ENCODE assay signal across 8 cellular contexts in the genomic region with DNA sequence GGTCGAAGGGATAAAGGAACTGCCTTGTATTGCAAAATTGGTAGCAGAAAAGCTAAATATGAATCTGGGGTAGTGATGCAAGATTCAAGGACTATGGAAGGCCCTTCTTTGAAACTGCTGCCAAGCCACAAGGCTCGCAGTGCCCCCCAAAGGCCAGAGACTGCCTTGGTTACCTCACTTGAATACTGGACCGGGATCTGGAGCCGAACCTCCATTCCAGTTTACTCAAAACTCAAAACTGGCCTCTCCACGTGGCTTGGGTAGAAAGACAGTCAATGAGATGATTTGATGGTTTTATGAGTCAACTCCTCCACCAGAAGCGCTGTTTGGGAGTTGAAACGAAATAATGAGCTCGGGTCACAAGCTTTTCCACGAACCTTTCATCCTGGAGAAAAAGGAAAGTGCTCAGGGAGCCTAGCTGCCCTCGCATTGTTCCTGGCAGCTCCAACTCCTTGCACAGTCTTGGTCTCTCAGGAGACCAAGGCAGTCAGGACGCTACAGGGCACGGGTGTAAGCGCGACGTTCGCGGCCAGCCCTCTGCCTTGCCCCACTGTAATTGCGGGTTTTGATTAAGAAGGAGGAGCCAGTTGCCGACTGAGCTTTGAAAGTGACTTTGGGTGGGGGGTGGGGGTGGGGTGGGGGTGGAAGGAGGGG. TPM values are rescaled to one million over a fixed set of nuclear protein-coding genes. Genes with fewer than 3 reads are reported as not detected.
DNase-seq lines count a peak whose midpoint lies in the region; ATAC-seq, FAIRE-seq and TF ChIP-seq lines count a peak whose summit lies in the region.

No MANE protein-coding gene starts in this region.

- intact Hi-C loops in kidney (cut with DNase I): no loop called here

- H3K4me1 ChIP-seq in kidney (ENCODE audit: control insufficient read depth in 1 of 2, insufficient read depth in 1 of 2, low read depth in 1 of 2, low read length in 2 of 2): peaks cover 0 to 5% of the 10 kb centered on the region in 2 donors

- peaks cover 40% of the 10 kb centered on the region for H3K27me3 Mint-ChIP-seq in brain

- peaks cover 52% of the 10 kb centered on the region for H3K4me1 Mint-ChIP-seq in brain

- H3K27ac Mint-ChIP-seq in brain: peak overlapping the region; percentile 17 to 97 (median 89)

- H3K4me3 ChIP-seq in kidney (ENCODE audit: low read length in 2 of 2): peak overlapping the region; percentile 46 to 62

- ATAC-seq in HG03378 (IDR thresholded peaks at IDR 0.05; ENCODE audit: unreplicated experiment): peak; percentile 6

- H3K4me3 Mint-ChIP-seq in brain: peak overlapping the region; percentile 90 to 97 (median 94)

- H3K9me3 ChIP-seq in kidney (ENCODE audit: control insufficient read depth in 1 of 2, low read length in 2 of 2): no peaks in the 10 kb centered on the region

- H3K9me3 Mint-ChIP-seq in brain: peaks cover 0 to 4% (median 0%) of the 10 kb centered on the region in 5 experiments

- DNase-seq in kidney (peak; percentile 75), hepatic stellate cell (ENCODE audit: low spot score) (no peak)
- peak; percentile 44 for DNase-seq in stimulated activated CD4-positive, alpha-beta T cell treated with anti-CD3 and anti-CD28 coated beads, Interleukin-12 subunit alpha, Interleukin-12 subunit beta, amount 100 ng/mL, for 4 hours

- FAIRE-seq in kidney (lab: Jason Lieb, UNC): no peak

- peak; percentile 40 for TF ChIP-seq CTCF in 22Rv1 (IDR thresholded peaks at IDR 0.05)
- TF ChIP-seq CTCF in brain (conservative IDR thresholded peaks at IDR 0.05): peak in 1 of 2 experiments; percentile 54
- TF ChIP-seq CTCF in kidney (IDR thresholded peaks at IDR 0.05; ENCODE audit: borderline replicate concordance, extremely low read depth, insufficient read depth): no peak

- TF ChIP-seq POLR2A in GM15510 (IDR thresholded peaks at IDR 0.05; ENCODE audit: borderline replicate concordance, extremely low read depth, insufficient read length): peak; percentile 52
- peak; percentile 83 for TF ChIP-seq POLR2A in Raji (IDR thresholded peaks at IDR 0.05; ENCODE audit: insufficient read depth, low read depth, low read length)

- peaks cover 15% of the 10 kb centered on the region for H3K36me3 Mint-ChIP-seq in brain

- H3K9ac ChIP-seq in kidney (ENCODE audit: low read length in 2 of 2): no peak overlapping the region

- no peaks in the 10 kb centered on the region for H3K36me3 ChIP-seq in kidney (ENCODE audit: control insufficient read depth in 1 of 2, insufficient read depth in 2 of 2, low read length in 2 of 2)

- H3K27ac ChIP-seq in 22Rv1: peak overlapping the region; percentile 75
- H3K27ac ChIP-seq in kidney (ENCODE audit: low read depth in 2 of 2, low read length in 2 of 2): peak overlapping the region in 1 of 2 donors; percentile 54

RNA-seq across cellular contexts. Expression of a gene that starts 2.8 kb away (rescaled TPM):
- polyA plus RNA-seq in brain (ENCODE audit: insufficient read depth, low read depth, low replicate concordance) (3.1 TPM), kidney (ENCODE audit: insufficient read depth, low read depth, low replicate concordance) (0.69 TPM)
- 11.6 TPM for total RNA-seq in kidney
